In genomic region chr12:99154264-99154982, GRCh38 we compare ENCODE assay signal across 15 cellular contexts.
DNase-seq lines count a peak whose midpoint lies in the region; ATAC-seq and TF ChIP-seq lines count a peak whose summit lies in the region.
"Had no signal": no experiment of that assay in that cellular context is flagged by ENCODE, and none has a peak within 500 bp of the region (broad histone marks: within the 10 kb centered on the region; RNA-seq: fewer than 3 reads in every experiment).

No MANE protein-coding gene starts in this region.

- peak; percentile 34 for ATAC-seq in Right ventricle myocardium inferior
- peak; percentile 14 for ATAC-seq in foreskin keratinocyte
- ATAC-seq in gastrocnemius medialis, result no peak
- ATAC-seq: K562, upper lobe of right lung had no signal

- intact Hi-C loops in Right ventricle myocardium inferior (cut with DNase I), result no loop called here
- intact Hi-C loops in cardiac septum (cut with DNase I), result no loop called here
- intact Hi-C loops in gastrocnemius medialis (cut with DNase I; ENCODE audit: low total_unique reads), result no loop called here

- H3K27me3 ChIP-seq in foreskin keratinocyte, result peaks cover 7% of the 10 kb centered on the region
- no peaks in the 10 kb centered on the region for H3K27me3 ChIP-seq in gastrocnemius medialis
- H3K27me3 ChIP-seq: brain microvascular endothelial cell, upper lobe of right lung had no signal

- no peaks in the 10 kb centered on the region for H3K36me3 Mint-ChIP-seq in nephron (ENCODE audit: low read depth)

- peaks cover 31% of the 10 kb centered on the region for H3K4me1 Mint-ChIP-seq in nephron

- H3K4me3 Mint-ChIP-seq in nephron, result peak overlapping the region; percentile 47 to 81 (median 80)
- H3K4me3 Mint-ChIP-seq: activated T-helper 1 cell treated with anti-CD3 and anti-CD28 coated beads, Interleukin-12 subunit alpha, Interleukin-12 subunit beta, Interleukin-2, Interleukin-4 antibody, amounts not matched to agents 30 ng/mL and 10 ng/mL and 1 ng/mL, durations not matched to agents 14 hours and 24 hours and 36 hours had no signal

- no peaks in the 10 kb centered on the region for H3K36me3 ChIP-seq in gastrocnemius medialis
- H3K36me3 ChIP-seq: brain microvascular endothelial cell, upper lobe of right lung had no signal

- H3K27ac ChIP-seq in foreskin keratinocyte, result no peak overlapping the region
- no peak overlapping the region for H3K27ac ChIP-seq in gastrocnemius medialis
- H3K27ac ChIP-seq: brain microvascular endothelial cell, epithelial cell of prostate, upper lobe of right lung had no signal

- in situ Hi-C loops in gastrocnemius medialis (cut with MboI; ENCODE audit: low sequenced_read_pairs in 4 of 4), result no loop called here

- H3K9me3 ChIP-seq in gastrocnemius medialis, result no peaks in the 10 kb centered on the region
- H3K9me3 ChIP-seq: upper lobe of right lung had no signal

- no peaks in the 10 kb centered on the region for H3K9me3 Mint-ChIP-seq in nephron
- H3K9me3 Mint-ChIP-seq: activated T-helper 1 cell treated with anti-CD3 and anti-CD28 coated beads, Interleukin-12 subunit alpha, Interleukin-12 subunit beta, Interleukin-2, Interleukin-4 antibody, amounts not matched to agents 30 ng/mL and 10 ng/mL and 1 ng/mL, durations not matched to agents 14 hours and 24 hours and 36 hours had no signal

- H3K27ac Mint-ChIP-seq in nephron, result peak overlapping the region; percentile 55 to 87 (median 84)
- H3K27ac Mint-ChIP-seq: activated T-helper 1 cell treated with anti-CD3 and anti-CD28 coated beads, Interleukin-12 subunit alpha, Interleukin-12 subunit beta, Interleukin-2, Interleukin-4 antibody, amounts not matched to agents 30 ng/mL and 10 ng/mL and 1 ng/mL, durations not matched to agents 14 hours and 24 hours and 36 hours had no signal

- H3K4me3 ChIP-seq in gastrocnemius medialis, result no peak overlapping the region
- H3K4me3 ChIP-seq: K562, upper lobe of right lung had no signal

- H3K4me1 ChIP-seq in foreskin keratinocyte (no peaks in the 10 kb centered on the region), gastrocnemius medialis (no peaks in the 10 kb centered on the region)
- H3K4me1 ChIP-seq: upper lobe of right lung had no signal

- DNase-seq in Right ventricle myocardium inferior (ENCODE audit: missing footprints), result peak; percentile 9
- DNase-seq in cardiac septum (ENCODE audit: low spot score), result no peak
- DNase-seq in foreskin keratinocyte, result no peak
- DNase-seq in NCI-H1436 treated with DMSO at 0.1 percent for 48 hours (lab: John Stamatoyannopoulos, UW), result no peak
- no peak for DNase-seq in NCI-H510A (lab: John Stamatoyannopoulos, UW)
- no peak for DNase-seq in activated CD4-positive, alpha-beta T cell treated with anti-CD3 and anti-CD28 coated beads for 4 hours
- no peak for DNase-seq in gastrocnemius medialis
- DNase-seq: brain microvascular endothelial cell, NCI-H1930, T-helper 1 cell, upper lobe of right lung had no signal

- no peaks in the 10 kb centered on the region for H3K27me3 Mint-ChIP-seq in nephron (ENCODE audit: low read depth)

- TF ChIP-seq POLR2A in gastrocnemius medialis (IDR thresholded peaks at IDR 0.05), result no peak

- TF ChIP-seq CTCF in foreskin keratinocyte (conservative IDR thresholded peaks at IDR 0.05) (no peak), nephron (IDR thresholded peaks at IDR 0.05; ENCODE audit: unreplicated experiment in 3 of 3) (no peak), gastrocnemius medialis (IDR thresholded peaks at IDR 0.05 in 4 of 5, conservative IDR thresholded peaks at IDR 0.05 in 1 of 5) (no peak)

Comparison
In these comparisons a context has a peak if more than half of its experiments do, and no peak if none do; other contexts are left out.
1. ATAC-seq: peak in Right ventricle myocardium inferior (single experiment) and foreskin keratinocyte (single experiment); none in gastrocnemius medialis (0 of 2).